17 cellular contexts compared by ENCODE assay signal in the genomic region with DNA sequence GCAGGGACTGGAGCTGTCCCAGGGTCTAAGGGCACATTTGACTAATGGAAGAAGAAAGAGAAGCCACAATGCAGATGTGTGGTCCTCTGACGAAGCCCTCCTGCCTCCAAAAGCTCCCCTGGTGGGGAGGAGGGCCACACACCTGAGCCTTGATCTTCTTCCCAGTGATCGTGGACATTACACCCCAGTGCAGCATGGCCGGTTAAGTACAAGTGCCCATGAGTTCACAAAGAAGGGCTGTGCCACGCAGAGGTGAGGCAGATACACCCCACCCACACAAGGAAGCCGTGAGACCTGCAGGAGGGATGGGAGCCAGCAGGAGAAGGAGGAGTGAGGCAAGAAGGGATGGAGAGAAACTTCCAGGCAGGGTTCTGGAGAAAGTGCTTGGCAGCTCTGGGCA.
"Had no signal": no experiment of that assay in that cellular context is flagged by ENCODE, and none has a peak within 500 bp of the region (broad histone marks: within the 10 kb centered on the region; RNA-seq: fewer than 3 reads in every experiment).

No MANE protein-coding gene starts in this region.

- DNase-seq: activated effector memory CD4-positive, alpha-beta T cell treated with anti-CD3 and anti-CD28 coated beads, Interleukin-2, amount 50 U/mL, for 16 hours; activated naive CD8-positive, alpha-beta T cell treated with anti-CD3 and anti-CD28 coated beads for 36 hours; activated T-cell treated with anti-CD3 and anti-CD28 coated beads, Interleukin-2, amount 50 U/mL, for 24 hours; brain microvascular endothelial cell; cerebellar nuclear complex; dorsolateral prefrontal cortex; esophagus squamous epithelium; foreskin fibroblast; glutamatergic neuron; left ventricle myocardium superior; small intestine; stimulated activated naive B cell treated with anti-CD40 and anti-IgM and Interleukin-4, amounts not matched to agents 10 μg/mL and 1 μg/mL and 100 μg/mL, for 72 hours; substantia nigra; T-cell; T1000; trophoblast cell had no signal

- H3K9me3 ChIP-seq: esophagus squamous epithelium had no signal

- H3K4me3 ChIP-seq: dorsolateral prefrontal cortex, esophagus squamous epithelium had no signal

- H3K4me1 Mint-ChIP-seq: activated naive CD8-positive, alpha-beta T cell treated with anti-CD3 and anti-CD28 coated beads for 36 hours; stimulated activated naive B cell treated with anti-CD40 and anti-IgM and Interleukin-4, amounts not matched to agents 10 μg/mL and 1 μg/mL and 100 μg/mL, for 72 hours; T-cell had no signal

- H3K36me3 ChIP-seq: brain microvascular endothelial cell, esophagus squamous epithelium had no signal

- H3K27me3 ChIP-seq: brain microvascular endothelial cell had no signal

- H3K9me3 Mint-ChIP-seq: activated naive CD8-positive, alpha-beta T cell treated with anti-CD3 and anti-CD28 coated beads for 36 hours; activated T-cell treated with anti-CD3 and anti-CD28 coated beads, Interleukin-2, amount 50 U/mL, for 24 hours had no signal

- ATAC-seq: left ventricle myocardium superior; stimulated activated naive B cell treated with anti-CD40 and anti-IgM and Interleukin-4, amounts not matched to agents 10 μg/mL and 1 μg/mL and 100 μg/mL, for 72 hours; T-cell had no signal

- H3K36me3 Mint-ChIP-seq: activated naive CD8-positive, alpha-beta T cell treated with anti-CD3 and anti-CD28 coated beads for 36 hours; stimulated activated naive B cell treated with anti-CD40 and anti-IgM and Interleukin-4, amounts not matched to agents 10 μg/mL and 1 μg/mL and 100 μg/mL, for 72 hours; T-cell had no signal

- H3K4me3 Mint-ChIP-seq: activated naive CD8-positive, alpha-beta T cell treated with anti-CD3 and anti-CD28 coated beads for 36 hours; activated T-cell treated with anti-CD3 and anti-CD28 coated beads, Interleukin-2, amount 50 U/mL, for 24 hours; stimulated activated naive B cell treated with anti-CD40 and anti-IgM and Interleukin-4, amounts not matched to agents 10 μg/mL and 1 μg/mL and 100 μg/mL, for 72 hours; T-cell had no signal

- H3K27ac ChIP-seq: brain microvascular endothelial cell, dorsolateral prefrontal cortex, esophagus squamous epithelium, VCaP had no signal

- H3K27ac Mint-ChIP-seq: activated naive CD8-positive, alpha-beta T cell treated with anti-CD3 and anti-CD28 coated beads for 36 hours; activated T-cell treated with anti-CD3 and anti-CD28 coated beads, Interleukin-2, amount 50 U/mL, for 24 hours; stimulated activated naive B cell treated with anti-CD40 and anti-IgM and Interleukin-4, amounts not matched to agents 10 μg/mL and 1 μg/mL and 100 μg/mL, for 72 hours; T-cell had no signal
